Comparison of ENCODE assay signal across 9 cellular contexts in the genomic region with DNA sequence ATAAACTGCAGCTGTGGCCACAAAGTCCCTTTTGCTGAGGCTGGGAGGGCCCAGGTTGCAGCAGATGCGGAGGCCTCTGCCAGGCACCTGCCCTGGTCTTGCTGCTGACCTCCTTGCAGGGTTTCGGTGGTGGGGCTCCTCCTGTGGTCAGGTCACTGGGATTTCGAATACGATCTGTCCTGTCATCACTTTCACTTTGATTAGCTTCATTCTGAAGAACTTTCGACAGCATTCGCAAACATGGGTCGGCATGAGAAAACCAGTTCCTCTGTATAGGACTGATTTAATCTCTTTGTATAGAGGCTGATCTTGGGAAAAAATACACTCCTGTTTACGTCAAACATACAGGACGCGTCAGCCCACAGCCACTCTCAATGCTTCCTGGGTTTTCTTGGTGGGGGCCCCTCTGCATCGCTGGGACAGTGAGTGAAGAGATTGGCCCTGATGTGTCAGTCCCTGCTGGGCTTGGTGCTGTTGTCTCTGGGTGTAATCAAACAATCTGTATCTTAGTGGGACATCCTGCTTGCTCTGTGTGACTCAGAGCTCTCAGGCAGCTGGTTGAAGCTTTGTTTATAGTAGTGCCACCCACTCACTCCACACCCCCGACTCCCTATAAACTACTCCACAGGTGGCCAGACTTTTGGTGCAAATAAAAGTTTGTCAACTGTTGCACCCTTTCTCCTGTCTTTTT.
DNase-seq lines count a peak whose midpoint lies in the region; ATAC-seq and TF ChIP-seq lines count a peak whose summit lies in the region.
"Had no signal": no experiment of that assay in that cellular context is flagged by ENCODE, and none has a peak within 500 bp of the region (broad histone marks: within the 10 kb centered on the region; RNA-seq: fewer than 3 reads in every experiment).

No MANE protein-coding gene starts in this region.

- TF ChIP-seq CTCF in Panc1 (IDR thresholded peaks at IDR 0.05) (no peak), neural progenitor cell (IDR thresholded peaks at IDR 0.05) (no peak)

- no peak overlapping the region for H3K9ac ChIP-seq in neural progenitor cell

- H3K4me2 ChIP-seq in neural progenitor cell = no peak overlapping the region

- in situ Hi-C loops in Panc1 (cut with HindIII; ENCODE audit: low pct_unique_long_range_greater_than_20kb, low sequenced_read_pairs) = no loop called here

- intact Hi-C loops in Panc1 (cut with micrococcal nuclease; ENCODE audit: unreplicated experiment) = no loop called here

- H3K27ac ChIP-seq in Panc1 (ENCODE audit: low read length) (no peak overlapping the region), neural progenitor cell (no peak overlapping the region)
- H3K27ac ChIP-seq: cardiac muscle cell had no signal

- H3K4me3 ChIP-seq in Panc1 (ENCODE audit: low read depth in 2 of 2, low read length in 2 of 2) = peak overlapping the region in 1 of 2 experiments; percentile 2; a peak in 2 of 4 replicates
- H3K4me3 ChIP-seq in neural progenitor cell = no peak overlapping the region
- H3K4me3 ChIP-seq: cardiac muscle cell had no signal

- peak overlapping the region; percentile 37 for H2AFZ ChIP-seq in neural progenitor cell (replicated peaks)

- H3K36me3 ChIP-seq in Panc1 (ENCODE audit: control insufficient read depth, insufficient read depth, low read length) = no peaks in the 10 kb centered on the region
- H3K36me3 ChIP-seq in neural progenitor cell = no peaks in the 10 kb centered on the region
- H3K36me3 ChIP-seq: cardiac muscle cell had no signal

- peaks cover 53% of the 10 kb centered on the region for H3K4me1 Mint-ChIP-seq in activated naive CD8-positive, alpha-beta T cell treated with anti-CD3 and anti-CD28 coated beads for 36 hours
- peaks cover 12% of the 10 kb centered on the region for H3K4me1 Mint-ChIP-seq in neural progenitor cell

- peaks cover 10% of the 10 kb centered on the region for H3K36me3 Mint-ChIP-seq in activated naive CD8-positive, alpha-beta T cell treated with anti-CD3 and anti-CD28 coated beads for 36 hours
- H3K36me3 Mint-ChIP-seq in neural progenitor cell = peaks cover 2% of the 10 kb centered on the region

- no peak for TF ChIP-seq POLR2A in erythroblast (IDR thresholded peaks at IDR 0.05; ENCODE audit: low read length)

- peak overlapping the region; percentile 75 for H3K4me3 Mint-ChIP-seq in activated naive CD8-positive, alpha-beta T cell treated with anti-CD3 and anti-CD28 coated beads for 36 hours
- no peak overlapping the region for H3K4me3 Mint-ChIP-seq in neural progenitor cell

- H3K9me3 ChIP-seq in Panc1 (ENCODE audit: control insufficient read depth, insufficient read depth, low read depth, low read length) (no peaks in the 10 kb centered on the region), neural progenitor cell (ENCODE audit: low read depth) (no peaks in the 10 kb centered on the region)

- H4K20me1 ChIP-seq in neural progenitor cell (ENCODE audit: low read depth) = no peaks in the 10 kb centered on the region

- H3K27me3 Mint-ChIP-seq in activated naive CD8-positive, alpha-beta T cell treated with anti-CD3 and anti-CD28 coated beads for 36 hours = no peaks in the 10 kb centered on the region
- H3K27me3 Mint-ChIP-seq in neural progenitor cell (ENCODE audit: insufficient read depth, low read depth) = peaks cover 3% of the 10 kb centered on the region

- ATAC-seq in GM18868 (IDR thresholded peaks at IDR 0.05; ENCODE audit: unreplicated experiment) (peak; percentile 58), HG02885 (IDR thresholded peaks at IDR 0.05; ENCODE audit: poor library complexity, unreplicated experiment) (peak; percentile 90), Panc1 (peak; percentile 60)

- POLR2A ChIA-PET in Panc1 (lab: Charles Lee) = no interaction called here

- H3K79me2 ChIP-seq in neural progenitor cell (ENCODE audit: low read depth) = no peaks in the 10 kb centered on the region

- CTCF ChIA-PET in Panc1 (lab: Charles Lee) = interaction anchor here (0.7 kb wide), 1 partner anchor 344 kb away, joined by 4 read pairs; no protein-coding TSS in a partner anchor

- no peaks in the 10 kb centered on the region; the same call in 1 of the 2 replicates for H3K4me1 ChIP-seq in Panc1 (ENCODE audit: control insufficient read depth, insufficient read depth, low read length)
- H3K4me1 ChIP-seq in neural progenitor cell = peaks cover 20% of the 10 kb centered on the region

- H3F3A ChIP-seq in neural progenitor cell (ENCODE audit: low read depth) = peaks cover 6% of the 10 kb centered on the region

- peak overlapping the region; percentile 86 for H3K27ac Mint-ChIP-seq in activated naive CD8-positive, alpha-beta T cell treated with anti-CD3 and anti-CD28 coated beads for 36 hours
- H3K27ac Mint-ChIP-seq in neural progenitor cell = peak overlapping the region; percentile 76

- no peaks in the 10 kb centered on the region for H3K27me3 ChIP-seq in Panc1 (ENCODE audit: control insufficient read depth, insufficient read depth, low read length)
- no peaks in the 10 kb centered on the region for H3K27me3 ChIP-seq in neural progenitor cell
- H3K27me3 ChIP-seq: cardiac muscle cell had no signal

- H3K9me3 Mint-ChIP-seq in activated naive CD8-positive, alpha-beta T cell treated with anti-CD3 and anti-CD28 coated beads for 36 hours = peaks cover 3% of the 10 kb centered on the region
- peaks cover 7% of the 10 kb centered on the region for H3K9me3 Mint-ChIP-seq in neural progenitor cell

- no TSS peak for BruUV-seq in Panc1 (replicated peaks; lab: Mats Ljungman, UMichigan)

- DNase-seq in Panc1 (ENCODE audit: low read depth, low spot score) (no peak), neural progenitor cell (ENCODE audit: low spot score) (no peak), NCI-H187 (lab: John Stamatoyannopoulos, UW) (no peak), middle frontal gyrus (ENCODE audit: extremely low spot score, low spot score) (no peak), erythroblast (lab: John Stamatoyannopoulos, UW) (no peak)
- peak; percentile 68 for DNase-seq in activated naive CD8-positive, alpha-beta T cell treated with anti-CD3 and anti-CD28 coated beads for 36 hours
